28 cellular contexts compared by ENCODE assay signal in genomic region chr17:27976331-27976730, GRCh38.
DNase-seq lines count a peak whose midpoint lies in the region; FAIRE-seq and TF ChIP-seq lines count a peak whose summit lies in the region.
"Had no signal": no experiment of that assay in that cellular context is flagged by ENCODE, and none has a peak within 500 bp of the region (broad histone marks: within the 10 kb centered on the region; RNA-seq: fewer than 3 reads in every experiment).

No MANE protein-coding gene starts in this region.

- no peaks in the 10 kb centered on the region for H3K9me3 ChIP-seq in WERI-Rb-1 (ENCODE audit: severe bottlenecking)
- H3K9me3 ChIP-seq: A549, heart left ventricle had no signal

- no peak overlapping the region for H3K4me3 Mint-ChIP-seq in HFFc6
- H3K4me3 Mint-ChIP-seq: activated CD4-positive, alpha-beta memory T cell treated with anti-CD3 and anti-CD28 coated beads for 36 hours; B cell; CD8-positive, alpha-beta memory T cell; neural progenitor cell; type B pancreatic cell had no signal

- TF ChIP-seq CTCF in WERI-Rb-1 (IDR thresholded peaks at IDR 0.05; ENCODE audit: low read depth, low read length), result no peak
- no peak for TF ChIP-seq CTCF in foreskin fibroblast (IDR thresholded peaks at IDR 0.05; ENCODE audit: low read depth, low read length)
- TF ChIP-seq CTCF in HFFc6 (IDR thresholded peaks at IDR 0.05), result no peak

- peaks cover 49% of the 10 kb centered on the region for H3K4me1 Mint-ChIP-seq in HFFc6 (ENCODE audit: low read depth)
- H3K4me1 Mint-ChIP-seq: CD8-positive, alpha-beta memory T cell; neural progenitor cell had no signal

- no peaks in the 10 kb centered on the region for H3K27me3 ChIP-seq in WERI-Rb-1 (ENCODE audit: insufficient read depth, low read depth, severe bottlenecking)
- H3K27me3 ChIP-seq: heart left ventricle, neural progenitor cell had no signal

- peak overlapping the region; percentile 47 for H3K27ac ChIP-seq in WERI-Rb-1
- H3K27ac ChIP-seq: A549, epithelial cell of prostate, heart left ventricle, neural progenitor cell had no signal

- no peak for TF ChIP-seq POLR2A in H54 (IDR thresholded peaks at IDR 0.05; ENCODE audit: low read depth, low read length)

- peaks cover 3% of the 10 kb centered on the region; the same call in 1 of the 2 replicates for H3K27me3 Mint-ChIP-seq in HFFc6 (ENCODE audit: insufficient read depth)

- H3K4me3 ChIP-seq in WERI-Rb-1 (ENCODE audit: low read depth, low read length) (no peak overlapping the region), foreskin fibroblast (ENCODE audit: low read depth in 1 of 2, low read length in 2 of 2) (no peak overlapping the region)
- H3K4me3 ChIP-seq: A549, heart left ventricle, neural progenitor cell had no signal

- DNase-seq in EL (peak; percentile 36), H54 (ENCODE audit: insufficient read length, low spot score) (peak; percentile 44), WERI-Rb-1 (no peak), kidney tubule cell (ENCODE audit: low spot score) (peak; percentile 63), foreskin fibroblast (no peak), SHP77 treated with DMSO at 0.1 percent for 48 hours (lab: John Stamatoyannopoulos, UW) (no peak), HFFc6 (no peak), HTR-8/SVneo (ENCODE audit: insufficient read length, low spot score) (no peak)
- DNase-seq: activated CD4-positive, alpha-beta memory T cell treated with anti-CD3 and anti-CD28 coated beads for 36 hours; activated CD8-positive, alpha-beta memory T cell treated with anti-CD3 and anti-CD28 coated beads, Interleukin-2, amount 50 U/mL, for 48 hours; anterior cingulate cortex; CD8-positive, alpha-beta memory T cell; heart left ventricle; Kasumi-1; left colon; NCI-H1092; NCI-H1930; NCI-H226; NCI-H774; stimulated activated CD4-positive, alpha-beta T cell treated with anti-CD3 and anti-CD28 coated beads, Interleukin-15, amount 100 ng/mL, for 24 hours; SW 1271 had no signal

- FAIRE-seq in H54 (lab: Jason Lieb, UNC) (peak; percentile 77), HTR-8/SVneo (lab: Jason Lieb, UNC) (no peak)
- FAIRE-seq: A549 had no signal

- H3K9me3 Mint-ChIP-seq in HFFc6, result no peaks in the 10 kb centered on the region
- H3K9me3 Mint-ChIP-seq: activated CD4-positive, alpha-beta memory T cell treated with anti-CD3 and anti-CD28 coated beads for 36 hours; activated naive CD4-positive, alpha-beta T cell treated with anti-CD3 and anti-CD28 coated beads, Interleukin-2, amount 50 U/mL, for 72 hours; activated T-helper 2 cell treated with anti-CD3 and anti-CD28 coated beads, Interferon-gamma antibody, Interleukin-2, Interleukin-4, amounts not matched to agents 10 μg/mL and 5 μg/mL and 100 μg/mL, durations not matched to agents 14 hours and 24 hours and 36 hours; neural progenitor cell; type B pancreatic cell had no signal

- no peaks in the 10 kb centered on the region for H3K36me3 Mint-ChIP-seq in HFFc6 (ENCODE audit: low read depth)
- H3K36me3 Mint-ChIP-seq: activated CD4-positive, alpha-beta memory T cell treated with anti-CD3 and anti-CD28 coated beads for 36 hours; activated naive CD4-positive, alpha-beta T cell treated with anti-CD3 and anti-CD28 coated beads, Interleukin-2, amount 50 U/mL, for 72 hours; CD8-positive, alpha-beta memory T cell; neural progenitor cell; type B pancreatic cell had no signal

- H3K27ac Mint-ChIP-seq in HFFc6, result no peak overlapping the region
- H3K27ac Mint-ChIP-seq: activated CD4-positive, alpha-beta memory T cell treated with anti-CD3 and anti-CD28 coated beads for 36 hours; activated naive CD4-positive, alpha-beta T cell treated with anti-CD3 and anti-CD28 coated beads, Interleukin-2, amount 50 U/mL, for 72 hours; activated T-helper 2 cell treated with anti-CD3 and anti-CD28 coated beads, Interferon-gamma antibody, Interleukin-2, Interleukin-4, amounts not matched to agents 10 μg/mL and 5 μg/mL and 100 μg/mL, durations not matched to agents 14 hours and 24 hours and 36 hours; B cell; CD8-positive, alpha-beta memory T cell; neural progenitor cell; type B pancreatic cell had no signal

- H3K36me3 ChIP-seq in WERI-Rb-1, result no peaks in the 10 kb centered on the region
- H3K36me3 ChIP-seq: heart left ventricle, neural progenitor cell had no signal

Comparison
In these comparisons a context has a peak if more than half of its experiments do, and no peak if none do; other contexts are left out.
1. DNase-seq: peak in EL (single experiment), H54 (single experiment) and kidney tubule cell (single experiment); none in WERI-Rb-1 (single experiment), foreskin fibroblast (0 of 2), SHP77 treated with DMSO at 0.1 percent for 48 hours (single experiment), HFFc6 (single experiment) and HTR-8/SVneo (single experiment).